22 cellular contexts compared by ENCODE assay signal in the genomic region with DNA sequence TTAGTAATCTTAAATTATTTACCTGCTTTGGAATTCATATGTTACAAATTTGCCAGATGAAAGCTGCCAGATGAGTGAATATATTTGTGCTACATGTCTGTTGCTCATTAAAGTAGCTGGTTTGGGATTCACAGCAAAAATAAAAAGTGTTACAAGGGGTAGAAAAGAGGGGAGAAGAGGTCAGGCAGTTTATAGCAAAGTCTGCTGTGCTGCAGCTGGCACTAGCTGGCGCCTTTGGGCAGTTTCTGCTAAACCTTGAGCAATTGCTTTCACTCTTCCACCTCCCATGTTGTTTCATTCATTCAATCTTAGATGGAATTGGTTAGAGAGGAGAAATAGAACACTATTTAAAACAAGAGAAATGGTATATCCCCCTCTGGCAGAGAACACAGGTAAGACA.
"Had no signal": no experiment of that assay in that cellular context is flagged by ENCODE, and none has a peak within 500 bp of the region (broad histone marks: within the 10 kb centered on the region; RNA-seq: fewer than 3 reads in every experiment).

No MANE protein-coding gene starts in this region.

- H3K4me1 ChIP-seq: lower lobe of right lung, upper lobe of right lung had no signal

- H3K4me1 Mint-ChIP-seq: activated CD4-positive, alpha-beta memory T cell treated with anti-CD3 and anti-CD28 coated beads, Interleukin-2, amount 10 ng/mL, durations not matched to agents 7 days and 5 days; activated CD4-positive, alpha-beta T cell treated with anti-CD3 and anti-CD28 coated beads, Interleukin-2, amount 10 ng/mL, durations not matched to agents 24 days and 14 days; activated naive CD8-positive, alpha-beta T cell treated with anti-CD3 and anti-CD28 coated beads, Interleukin-2, amount 50 U/mL, for 24 hours; naive thymus-derived CD4-positive, alpha-beta T cell; neural crest cell had no signal

- H3K27me3 Mint-ChIP-seq: activated CD4-positive, alpha-beta memory T cell treated with anti-CD3 and anti-CD28 coated beads, Interleukin-2, amount 10 ng/mL, durations not matched to agents 7 days and 5 days; activated CD4-positive, alpha-beta T cell treated with anti-CD3 and anti-CD28 coated beads, Interleukin-2, amount 10 ng/mL, durations not matched to agents 24 days and 14 days; activated naive CD8-positive, alpha-beta T cell treated with anti-CD3 and anti-CD28 coated beads, Interleukin-2, amount 50 U/mL, for 24 hours; naive thymus-derived CD4-positive, alpha-beta T cell had no signal

- H3K36me3 ChIP-seq: lower lobe of right lung, upper lobe of right lung had no signal

- H3K4me3 Mint-ChIP-seq: activated CD4-positive, alpha-beta memory T cell treated with anti-CD3 and anti-CD28 coated beads, Interleukin-2, amount 10 ng/mL, durations not matched to agents 7 days and 5 days; activated CD4-positive, alpha-beta T cell treated with anti-CD3 and anti-CD28 coated beads, Interleukin-2, amount 10 ng/mL, durations not matched to agents 24 days and 14 days; activated naive CD8-positive, alpha-beta T cell treated with anti-CD3 and anti-CD28 coated beads, Interleukin-2, amount 50 U/mL, for 24 hours; naive thymus-derived CD4-positive, alpha-beta T cell; neural crest cell; T-helper 1 cell treated with Interleukin-12 subunit alpha and Interleukin-12 subunit beta and Interleukin-4 antibody, amounts not matched to agents 30 μg/mL and 1 μg/mL, for 36 hours had no signal

- DNase-seq: activated CD4-positive, alpha-beta memory T cell treated with anti-CD3 and anti-CD28 coated beads, Interleukin-2, amount 10 ng/mL, durations not matched to agents 7 days and 5 days; activated CD4-positive, alpha-beta T cell treated with anti-CD3 and anti-CD28 coated beads, Interleukin-2, amount 10 ng/mL, durations not matched to agents 24 days and 14 days; activated effector memory CD4-positive, alpha-beta T cell treated with anti-CD3 and anti-CD28 coated beads, Interleukin-2, amount 50 U/mL, for 16 hours; activated naive CD4-positive, alpha-beta T cell treated with anti-CD3 and anti-CD28 coated beads, Interleukin-2, amount 50 U/mL, for 16 hours; activated naive CD8-positive, alpha-beta T cell treated with anti-CD3 and anti-CD28 coated beads, Interleukin-2, amount 50 U/mL, for 24 hours; cerebellar nuclear complex; erythroblast; foreskin fibroblast; lower lobe of right lung; mesendoderm; naive thymus-derived CD4-positive, alpha-beta T cell; occipital lobe; posterior cingulate gyrus; retina; stimulated activated CD4-positive, alpha-beta T cell treated with anti-CD3 and anti-CD28 coated beads, Interleukin-4, amount 100 ng/mL, for 24 hours; stimulated activated naive CD4-positive, alpha-beta T cell treated with Interleukin-2 at 50 U/mL for 16 hours; upper lobe of right lung had no signal

- H3K27me3 ChIP-seq: upper lobe of right lung had no signal

- H3K27ac ChIP-seq: coronary artery, lower lobe of right lung, upper lobe of right lung had no signal

- ATAC-seq: activated CD4-positive, CD25-positive, alpha-beta regulatory T cell treated with anti-CD3 and anti-CD28 coated beads, Interleukin-2, amount 50 U/mL, for 24 hours; activated naive CD8-positive, alpha-beta T cell treated with anti-CD3 and anti-CD28 coated beads, Interleukin-2, amount 50 U/mL, for 24 hours; left lobe of liver; lower lobe of right lung; naive thymus-derived CD4-positive, alpha-beta T cell; upper lobe of right lung had no signal

- H3K9me3 ChIP-seq: lower lobe of right lung, upper lobe of right lung had no signal

- H3K4me3 ChIP-seq: coronary artery, lower lobe of right lung, upper lobe of right lung had no signal

- H3K9me3 Mint-ChIP-seq: activated CD4-positive, alpha-beta T cell treated with anti-CD3 and anti-CD28 coated beads, Interleukin-2, amount 10 ng/mL, durations not matched to agents 24 days and 14 days; activated naive CD8-positive, alpha-beta T cell treated with anti-CD3 and anti-CD28 coated beads, Interleukin-2, amount 50 U/mL, for 24 hours; T-helper 1 cell treated with Interleukin-12 subunit alpha and Interleukin-12 subunit beta and Interleukin-4 antibody, amounts not matched to agents 30 μg/mL and 1 μg/mL, for 36 hours had no signal

- H3K27ac Mint-ChIP-seq: activated CD4-positive, alpha-beta memory T cell treated with anti-CD3 and anti-CD28 coated beads, Interleukin-2, amount 10 ng/mL, durations not matched to agents 7 days and 5 days; activated CD4-positive, alpha-beta T cell treated with anti-CD3 and anti-CD28 coated beads, Interleukin-2, amount 10 ng/mL, durations not matched to agents 24 days and 14 days; activated naive CD8-positive, alpha-beta T cell treated with anti-CD3 and anti-CD28 coated beads, Interleukin-2, amount 50 U/mL, for 24 hours; naive thymus-derived CD4-positive, alpha-beta T cell; T-helper 1 cell treated with Interleukin-12 subunit alpha and Interleukin-12 subunit beta and Interleukin-4 antibody, amounts not matched to agents 30 μg/mL and 1 μg/mL, for 36 hours had no signal
